ENCODE assay signal across 10 cellular contexts in genomic region chr18:40413160-40413559, GRCh38.
DNase-seq lines count a peak whose midpoint lies in the region; ATAC-seq lines count a peak whose summit lies in the region.
"Had no signal": no experiment of that assay in that cellular context is flagged by ENCODE, and none has a peak within 500 bp of the region (broad histone marks: within the 10 kb centered on the region; RNA-seq: fewer than 3 reads in every experiment).

No MANE protein-coding gene starts in this region.

- no peaks in the 10 kb centered on the region for H3K4me1 Mint-ChIP-seq in activated naive CD4-positive, alpha-beta T cell treated with anti-CD3 and anti-CD28 coated beads for 36 hours (ENCODE audit: low read depth)
- H3K4me1 Mint-ChIP-seq: activated CD4-positive, alpha-beta T cell treated with anti-CD3 and anti-CD28 coated beads, Interleukin-2, amount 10 ng/mL, durations not matched to agents 24 days and 14 days had no signal

- H3K36me3 ChIP-seq in MG63 = no peaks in the 10 kb centered on the region
- no peaks in the 10 kb centered on the region for H3K36me3 ChIP-seq in SJCRH30
- H3K36me3 ChIP-seq: heart left ventricle had no signal

- H3K27ac Mint-ChIP-seq in activated naive CD4-positive, alpha-beta T cell treated with anti-CD3 and anti-CD28 coated beads for 36 hours = no peak overlapping the region
- H3K27ac Mint-ChIP-seq: activated CD4-positive, alpha-beta T cell treated with anti-CD3 and anti-CD28 coated beads, Interleukin-2, amount 10 ng/mL, durations not matched to agents 24 days and 14 days had no signal

- no peak overlapping the region for H3K4me3 Mint-ChIP-seq in activated naive CD4-positive, alpha-beta T cell treated with anti-CD3 and anti-CD28 coated beads for 36 hours
- H3K4me3 Mint-ChIP-seq: activated CD4-positive, alpha-beta T cell treated with anti-CD3 and anti-CD28 coated beads, Interleukin-2, amount 10 ng/mL, durations not matched to agents 24 days and 14 days had no signal

- H3K9me3 ChIP-seq in MG63 (no peaks in the 10 kb centered on the region), SJCRH30 (replicated peaks) (no peaks in the 10 kb centered on the region)
- H3K9me3 ChIP-seq: heart left ventricle had no signal

- H3K4me1 ChIP-seq in SJCRH30 = no peaks in the 10 kb centered on the region
- H3K4me1 ChIP-seq: heart left ventricle had no signal

- CTCF ChIA-PET in activated naive CD4-positive, alpha-beta T cell treated with anti-CD3 and anti-CD28 coated beads for 36 hours (lab: Charles Lee) = no interaction called here

- H3K27me3 ChIP-seq in MG63 (no peaks in the 10 kb centered on the region), SJCRH30 (no peaks in the 10 kb centered on the region)
- H3K27me3 ChIP-seq: heart left ventricle had no signal

- no peaks in the 10 kb centered on the region for H3K27me3 Mint-ChIP-seq in activated naive CD4-positive, alpha-beta T cell treated with anti-CD3 and anti-CD28 coated beads for 36 hours (ENCODE audit: low read depth)
- H3K27me3 Mint-ChIP-seq: activated CD4-positive, alpha-beta T cell treated with anti-CD3 and anti-CD28 coated beads, Interleukin-2, amount 10 ng/mL, durations not matched to agents 24 days and 14 days had no signal

- intact Hi-C loops in activated naive CD4-positive, alpha-beta T cell treated with anti-CD3 and anti-CD28 coated beads for 36 hours (cut with micrococcal nuclease) = no loop called here

- no peak for ATAC-seq in GM21447 (IDR thresholded peaks at IDR 0.05; ENCODE audit: unreplicated experiment)

- H3K27ac ChIP-seq in SJCRH30 = no peak overlapping the region
- H3K27ac ChIP-seq: heart left ventricle had no signal

- H3K4me3 ChIP-seq in MG63 (no peak overlapping the region), SJCRH30 (no peak overlapping the region)
- H3K4me3 ChIP-seq: heart left ventricle had no signal

- peak; percentile 42 for DNase-seq in AG08395 (ENCODE audit: low spot score)
- DNase-seq in MG63 = peak; percentile 7
- peak; percentile 2 to 27 for DNase-seq in SJCRH30
- peak; percentile 12 for DNase-seq in iPS DF 19.7 (ENCODE audit: low read depth, low spot score)
- DNase-seq in SKM-1 (lab: John Stamatoyannopoulos, UW; ENCODE audit: unreplicated experiment) = no peak
- no peak for DNase-seq in HCEC 1CT
- DNase-seq in activated naive CD4-positive, alpha-beta T cell treated with anti-CD3 and anti-CD28 coated beads for 36 hours = no peak
- DNase-seq: activated CD4-positive, alpha-beta T cell treated with anti-CD3 and anti-CD28 coated beads, Interleukin-2, amount 10 ng/mL, durations not matched to agents 24 days and 14 days; heart left ventricle had no signal

- peaks cover 16% of the 10 kb centered on the region for H3K9me3 Mint-ChIP-seq in activated naive CD4-positive, alpha-beta T cell treated with anti-CD3 and anti-CD28 coated beads for 36 hours

- H3K36me3 Mint-ChIP-seq in activated naive CD4-positive, alpha-beta T cell treated with anti-CD3 and anti-CD28 coated beads for 36 hours (ENCODE audit: low read depth) = no peaks in the 10 kb centered on the region

Comparison
In these comparisons a context has a peak if more than half of its experiments do, and no peak if none do; other contexts are left out.
1. DNase-seq: peak in AG08395 (single experiment), MG63 (single experiment), SJCRH30 (2 of 2) and iPS DF 19.7 (single experiment); none in SKM-1 (single experiment), HCEC 1CT (single experiment) and activated naive CD4-positive, alpha-beta T cell treated with anti-CD3 and anti-CD28 coated beads for 36 hours (single experiment).